ENCODE assay signal across 14 cellular contexts in genomic region chr10:117936136-117936535, GRCh38.
DNase-seq lines count a peak whose midpoint lies in the region; ATAC-seq and TF ChIP-seq lines count a peak whose summit lies in the region.
"Had no signal": no experiment of that assay in that cellular context is flagged by ENCODE, and none has a peak within 500 bp of the region (broad histone marks: within the 10 kb centered on the region; RNA-seq: fewer than 3 reads in every experiment).

No MANE protein-coding gene starts in this region.

- TF ChIP-seq CTCF in right atrium auricular region (IDR thresholded peaks at IDR 0.05) = no peak
- no peak for TF ChIP-seq CTCF in ascending aorta (IDR thresholded peaks at IDR 0.05)

- no peaks in the 10 kb centered on the region for H3K36me3 ChIP-seq in SJCRH30
- no peaks in the 10 kb centered on the region for H3K36me3 ChIP-seq in right atrium auricular region
- H3K36me3 ChIP-seq in subcutaneous abdominal adipose tissue (ENCODE audit: control insufficient read depth in 5 of 5, insufficient read depth in 5 of 5, low read length in 5 of 5) = no peaks in the 10 kb centered on the region
- H3K36me3 ChIP-seq in ascending aorta = no peaks in the 10 kb centered on the region

- no peak for ATAC-seq in GM21576 (IDR thresholded peaks at IDR 0.05; ENCODE audit: unreplicated experiment)
- ATAC-seq: A549; stimulated activated memory B cell treated with anti-CD40 and anti-IgM and Interleukin-4, amounts not matched to agents 10 μg/mL and 1 μg/mL and 100 μg/mL, for 72 hours had no signal

- H3K9me3 ChIP-seq in SJCRH30 (replicated peaks) (no peaks in the 10 kb centered on the region), right atrium auricular region (no peaks in the 10 kb centered on the region), subcutaneous abdominal adipose tissue (ENCODE audit: control insufficient read depth in 5 of 5, low read length in 5 of 5) (no peaks in the 10 kb centered on the region), ascending aorta (no peaks in the 10 kb centered on the region)
- H3K9me3 ChIP-seq: A549 had no signal

- H3K27ac ChIP-seq in SJCRH30 = no peak overlapping the region
- H3K27ac ChIP-seq in right atrium auricular region = peak overlapping the region in 1 of 2 donors; percentile 47
- H3K27ac ChIP-seq in subcutaneous abdominal adipose tissue (ENCODE audit: low read depth, low read length) = peak overlapping the region; percentile 58
- no peak overlapping the region for H3K27ac ChIP-seq in ascending aorta
- H3K27ac ChIP-seq: A549 had no signal

- H3K9ac ChIP-seq in subcutaneous abdominal adipose tissue (ENCODE audit: low read length in 5 of 5) = peak overlapping the region in 1 of 5 donors; percentile 2

- H3K27me3 ChIP-seq in SJCRH30 (no peaks in the 10 kb centered on the region), right atrium auricular region (no peaks in the 10 kb centered on the region), subcutaneous abdominal adipose tissue (ENCODE audit: control insufficient read depth in 5 of 5, insufficient read depth in 4 of 5, low read length in 5 of 5) (no peaks in the 10 kb centered on the region), ascending aorta (no peaks in the 10 kb centered on the region)

- peak; percentile 24 for DNase-seq in NCI-H2196 (lab: John Stamatoyannopoulos, UW; ENCODE audit: unreplicated experiment)
- no peak for DNase-seq in NCI-H2196 treated with DMSO at 0.1 percent for 48 hours (lab: John Stamatoyannopoulos, UW; ENCODE audit: unreplicated experiment)
- DNase-seq in SJCRH30 = peak; percentile 28 to 45
- DNase-seq in right atrium auricular region (ENCODE audit: low spot score) = peak; percentile 73
- DNase-seq in 8988T = no peak
- DNase-seq in ascending aorta (ENCODE audit: low spot score in 2 of 2) = no peak
- DNase-seq: activated naive CD8-positive, alpha-beta T cell treated with anti-CD3 and anti-CD28 coated beads, Interleukin-2, amount 10 ng/mL, durations not matched to agents 7 days and 5 days; DND-41; naive B cell; NCI-H1105 treated with DMSO at 0.1 percent for 48 hours had no signal

- intact Hi-C loops in ascending aorta (cut with DNase I) = no loop called here

- H3K4me1 ChIP-seq in SJCRH30 (no peaks in the 10 kb centered on the region), right atrium auricular region (no peaks in the 10 kb centered on the region), subcutaneous abdominal adipose tissue (ENCODE audit: control insufficient read depth in 5 of 5, insufficient read depth in 5 of 5, low read length in 5 of 5) (peaks cover 0 to 11% (median 10%) of the 10 kb centered on the region in 5 donors), ascending aorta (no peaks in the 10 kb centered on the region)
- H3K4me1 ChIP-seq: A549 had no signal

- peak overlapping the region; percentile 43 for H3K4me3 ChIP-seq in SJCRH30
- no peak overlapping the region for H3K4me3 ChIP-seq in right atrium auricular region
- H3K4me3 ChIP-seq in subcutaneous abdominal adipose tissue (ENCODE audit: low read depth in 1 of 5, low read length in 5 of 5) = peak overlapping the region in 1 of 5 donors; percentile 36
- H3K4me3 ChIP-seq in ascending aorta = no peak overlapping the region
- H3K4me3 ChIP-seq: A549 had no signal

Comparison
In these comparisons a context has a peak if more than half of its experiments do, and no peak if none do; other contexts are left out.
1. DNase-seq: peak in NCI-H2196 (single experiment), SJCRH30 (2 of 2) and right atrium auricular region (single experiment); none in NCI-H2196 treated with DMSO at 0.1 percent for 48 hours (single experiment), 8988T (single experiment) and ascending aorta (0 of 2).